In genomic region chr12:24561411-24561871, GRCh38 we compare ENCODE assay signal across 8 cellular contexts.
DNase-seq lines count a peak whose midpoint lies in the region; ATAC-seq and TF ChIP-seq lines count a peak whose summit lies in the region.

No MANE protein-coding gene starts in this region.

- peak overlapping the region; percentile 89 for H3K4me2 ChIP-seq in GM23248 (ENCODE audit: unreplicated experiment)

- H3K27me3 ChIP-seq in GM23248 (replicated peaks; ENCODE audit: insufficient read depth) (peaks cover 55% of the 10 kb centered on the region), esophagus (ENCODE audit: control insufficient read depth in 1 of 2, insufficient read depth in 2 of 2, low read length in 2 of 2) (no peaks in the 10 kb centered on the region)

- peak overlapping the region; percentile 82 for H2AFZ ChIP-seq in GM23248

- H3K9ac ChIP-seq in GM23248: peak overlapping the region; percentile 13; the same call in 1 of the 2 replicates

- no peaks in the 10 kb centered on the region for H4K20me1 ChIP-seq in GM23248 (ENCODE audit: insufficient read depth)

- in situ Hi-C loops in GM23248 (cut with MboI): no loop called here

- ATAC-seq in GM18517 (IDR thresholded peaks at IDR 0.05; ENCODE audit: unreplicated experiment) (no peak), HG03460 (IDR thresholded peaks at IDR 0.05; ENCODE audit: unreplicated experiment) (no peak)

- H3K27ac ChIP-seq in GM23248: no peak overlapping the region
- H3K27ac ChIP-seq in esophagus (ENCODE audit: low read depth in 2 of 2, low read length in 1 of 2): peak overlapping the region; percentile 80 to 83

- no peak for TF ChIP-seq POLR2A in erythroblast (IDR thresholded peaks at IDR 0.05; ENCODE audit: low read length)

- peak; percentile 36 for DNase-seq in GM23248
- DNase-seq in RPMI7951 (ENCODE audit: low read depth): peak; percentile 15
- DNase-seq in myocyte (ENCODE audit: low read depth): peak; percentile 14
- no peak for DNase-seq in erythroblast (lab: John Stamatoyannopoulos, UW)
- DNase-seq in HK-2 (ENCODE audit: unreplicated experiment): no peak

- no peaks in the 10 kb centered on the region for H3K36me3 ChIP-seq in GM23248 (ENCODE audit: low read depth)
- H3K36me3 ChIP-seq in esophagus (ENCODE audit: control insufficient read depth in 2 of 2, insufficient read depth in 2 of 2, low read length in 1 of 2): no peaks in the 10 kb centered on the region

- H3K4me1 ChIP-seq in GM23248 (ENCODE audit: insufficient read depth) (no peaks in the 10 kb centered on the region), esophagus (ENCODE audit: control insufficient read depth in 2 of 2, insufficient read depth in 2 of 2, low read length in 1 of 2) (peaks cover 0 to 3% of the 10 kb centered on the region in 2 donors)

- H3K79me2 ChIP-seq in GM23248 (ENCODE audit: insufficient read depth): no peaks in the 10 kb centered on the region

- no peaks in the 10 kb centered on the region for H3F3A ChIP-seq in GM23248 (ENCODE audit: insufficient read depth)

- 1 to 3% methylated on average over 11 to 15 of the region's 15 CpGs for WGBS in GM23248 (ENCODE audit: low coverage in 1 of 2, low lambda C conversion rate in 2 of 2, missing lambda C conversion rate in 2 of 2), 2 experiments
- 2% methylated on average over 15 of the region's 15 CpGs for WGBS in esophagus, 2 donors

- H3K9me3 ChIP-seq in GM23248 (ENCODE audit: low read depth) (no peaks in the 10 kb centered on the region), esophagus (ENCODE audit: control insufficient read depth in 2 of 2, insufficient read depth in 1 of 2, low read depth in 1 of 2, low read length in 1 of 2) (no peaks in the 10 kb centered on the region)

- no peaks in the 10 kb centered on the region for H3K9me2 ChIP-seq in GM23248 (ENCODE audit: insufficient read depth)

- H3K4me3 ChIP-seq in GM23248: peak overlapping the region; percentile 72
- peak overlapping the region; percentile 67 to 91 for H3K4me3 ChIP-seq in esophagus (ENCODE audit: low read depth in 1 of 2, low read length in 2 of 2)

Comparison
In these comparisons a context has a peak if more than half of its experiments do, and no peak if none do; other contexts are left out.
1. DNase-seq: peak in GM23248 (single experiment), RPMI7951 (single experiment) and myocyte (single experiment); none in erythroblast (0 of 2) and HK-2 (single experiment).